In genomic region chr11:20369816-20370215, GRCh38 we compare ENCODE assay signal across 22 cellular contexts. TPM values are rescaled to one million over a fixed set of nuclear protein-coding genes. Genes with fewer than 3 reads are reported as not detected.
DNase-seq lines count a peak whose midpoint lies in the region; ATAC-seq, FAIRE-seq and TF ChIP-seq lines count a peak whose summit lies in the region.
"Had no signal": no experiment of that assay in that cellular context is flagged by ENCODE, and none has a peak within 500 bp of the region (broad histone marks: within the 10 kb centered on the region; RNA-seq: fewer than 3 reads in every experiment).

No MANE protein-coding gene starts in this region.

- peaks cover 44% of the 10 kb centered on the region for H3K4me1 Mint-ChIP-seq in activated T-cell treated with anti-CD3 and anti-CD28 coated beads, Interleukin-2, amount 50 U/mL, for 72 hours (ENCODE audit: low read depth)

- peaks cover 6 to 37% of the 10 kb centered on the region in 2 donors for H3K36me3 Mint-ChIP-seq in activated T-cell treated with anti-CD3 and anti-CD28 coated beads, Interleukin-2, amount 50 U/mL, for 72 hours (ENCODE audit: insufficient read depth in 2 of 2)

- H3K36me3 ChIP-seq in HEK293 (ENCODE audit: control insufficient read depth in 2 of 2, insufficient read depth in 1 of 2, low read length in 2 of 2) = no peaks in the 10 kb centered on the region

- POLR2A ChIA-PET in HEK293 (lab: Yijun Ruan, JAX) = no interaction called here

- no peaks in the 10 kb centered on the region for H3K9me3 Mint-ChIP-seq in activated T-cell treated with anti-CD3 and anti-CD28 coated beads, Interleukin-2, amount 50 U/mL, for 72 hours
- H3K9me3 Mint-ChIP-seq: CD4-positive, alpha-beta memory T cell had no signal

- no peak for FAIRE-seq in GM12892 (lab: Jason Lieb, UNC)
- FAIRE-seq: G401.6 had no signal

- TF ChIP-seq POLR2A in GM12892 (IDR thresholded peaks at IDR 0.05; ENCODE audit: low read depth, low read length) = no peak

- no peak for DNase-seq in activated T-cell treated with anti-CD3 and anti-CD28 coated beads, Interleukin-2, amount 50 U/mL, for 72 hours
- no peak for DNase-seq in activated T-cell treated with anti-CD3 and anti-CD28 coated beads for 4 hours
- DNase-seq in caudate nucleus (lab: John Stamatoyannopoulos, UW) = peak in 1 of 61 donors; percentile 28
- peak; percentile 61 for DNase-seq in superior temporal gyrus (ENCODE audit: extremely low spot score)
- no peak for DNase-seq in GM12892 (ENCODE audit: insufficient read length)
- DNase-seq in SIG-M5 (lab: John Stamatoyannopoulos, UW) = no peak
- DNase-seq: ACHN; Calu3; CD4-positive, alpha-beta memory T cell; DMS79 treated with DMSO at 0.1 percent for 48 hours; GM23248; KBM-7; NCI-H1436; NCI-H2029 treated with DMSO at 0.1 percent for 48 hours; NCI-H2227 treated with DMSO at 0.1 percent for 48 hours; NCI-H524; NK-92 treated with Interleukin-12 subunit alpha and Interleukin-12 subunit beta, amount 100 ng/mL, for 24 hours; RPMI8226; SW 1271 had no signal

- CTCF ChIA-PET in HEK293 (lab: Yijun Ruan, JAX) = interaction anchor here (1.3 to 3.1 kb wide), 3 partner anchors 14 to 240 kb away, joined by 3 to 7 read pairs (median 4); no protein-coding TSS in a partner anchor

- no peaks in the 10 kb centered on the region for H3K9me3 ChIP-seq in HEK293 (ENCODE audit: control insufficient read depth, insufficient read depth, low read depth, low read length)

- no peaks in the 10 kb centered on the region for H3K27me3 Mint-ChIP-seq in activated T-cell treated with anti-CD3 and anti-CD28 coated beads, Interleukin-2, amount 50 U/mL, for 72 hours (ENCODE audit: low read depth)
- H3K27me3 Mint-ChIP-seq: CD4-positive, alpha-beta memory T cell had no signal

- H3K27ac ChIP-seq in HEK293 (ENCODE audit: extremely low read depth, low read depth, low read length) (no peak overlapping the region), caudate nucleus (ENCODE audit: low read depth, low read length) (peak overlapping the region; percentile 38)
- H3K27ac ChIP-seq: GM23248 had no signal

- no peak overlapping the region for H3K4me3 ChIP-seq in HEK293 (ENCODE audit: low read depth, low read length)
- H3K4me3 ChIP-seq: GM23248 had no signal

- no peak for ATAC-seq in activated T-cell treated with anti-CD3 and anti-CD28 coated beads, Interleukin-2, amount 50 U/mL, for 72 hours (replicated peaks in 1 of 2)
- ATAC-seq in HG03159 (IDR thresholded peaks at IDR 0.05; ENCODE audit: unreplicated experiment) = no peak

- no peak overlapping the region for H3K4me3 Mint-ChIP-seq in activated T-cell treated with anti-CD3 and anti-CD28 coated beads, Interleukin-2, amount 50 U/mL, for 72 hours
- H3K4me3 Mint-ChIP-seq: CD4-positive, alpha-beta memory T cell had no signal

- H3K4me1 ChIP-seq in HEK293 (ENCODE audit: control insufficient read depth, insufficient read depth, low read length) = no peaks in the 10 kb centered on the region; the same call in 1 of the 2 replicates

- no peak for TF ChIP-seq CTCF in HEK293 (tag by site-specific recombination; IDR thresholded peaks at IDR 0.05)

- H3K27ac Mint-ChIP-seq in activated T-cell treated with anti-CD3 and anti-CD28 coated beads, Interleukin-2, amount 50 U/mL, for 72 hours = peak overlapping the region; percentile 28

TF ChIP-seq in HEK293, 187 proteins besides CTCF, POLR2A, EP300 and RAD21:
- TF ChIP-seq ZBTB20 (tag by site-specific recombination; IDR thresholded peaks at IDR 0.05) = peak; percentile 43; the same call in 1 of the 2 replicates
- TF ChIP-seq ZNF112 (tag by site-specific recombination; IDR thresholded peaks at IDR 0.05) = no peak
- no peak for TF ChIP-seq KLF1 (tag by site-specific recombination; IDR thresholded peaks at IDR 0.05)
- peak; percentile 47 for TF ChIP-seq OSR2 (tag by site-specific recombination; IDR thresholded peaks at IDR 0.05)
- no peak for TF ChIP-seq ZFHX2 (tag by site-specific recombination; conservative IDR thresholded peaks at IDR 0.05)
TF ChIP-seq in HEK293: peak in this region for 2.

RNA-seq across cellular contexts. Expression of gene HTATIP2, which starts 6.3 kb away (rescaled TPM):
- total RNA-seq in activated T-cell treated with anti-CD3 and anti-CD28 coated beads, Interleukin-2, amount 50 U/mL, for 72 hours = 10 to 100 TPM; 75.0 to 82.4 TPM
- polyA plus RNA-seq in GM12892 (2012; ENCODE audit: missing spikeins) = 31.5 TPM

RNA-seq across cellular contexts. Expression of gene PRMT3, which starts 17.7 kb away (rescaled TPM):
- total RNA-seq in activated T-cell treated with anti-CD3 and anti-CD28 coated beads, Interleukin-2, amount 50 U/mL, for 72 hours = 10 to 100 TPM; 28.8 to 35.5 TPM
- 22.9 TPM for polyA plus RNA-seq in GM12892 (2012; ENCODE audit: missing spikeins)
